Comparison of ENCODE assay signal across 1 cellular context in the genomic region with DNA sequence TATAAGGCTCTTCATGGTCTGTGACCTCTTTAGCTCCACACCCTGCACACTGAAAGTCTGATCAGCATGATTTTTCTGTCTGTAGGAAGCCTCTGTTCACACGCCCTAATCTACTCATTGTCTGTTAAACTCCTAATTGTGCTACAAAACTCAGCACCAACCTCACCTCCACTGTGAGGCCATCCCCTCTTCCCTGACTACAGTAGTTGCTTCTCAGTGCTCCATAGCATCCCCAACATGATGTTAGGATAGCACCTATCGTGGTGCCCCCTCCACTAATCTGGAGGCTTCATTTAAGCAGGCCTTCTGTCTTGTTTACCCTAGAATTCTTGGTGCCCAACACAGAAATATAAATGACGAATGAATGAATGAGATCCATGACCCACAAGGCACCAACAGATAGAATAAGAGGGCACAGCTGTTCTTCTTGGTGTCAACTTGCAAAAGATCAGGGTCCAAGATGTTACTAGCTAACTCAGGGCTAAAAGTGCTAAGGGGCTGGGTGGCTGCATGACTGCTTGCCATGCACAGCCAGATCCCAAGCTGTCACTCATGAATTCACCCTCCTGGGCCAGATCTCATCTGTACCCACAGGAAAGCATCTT.
TF ChIP-seq lines count a peak whose summit lies in the region.

No MANE protein-coding gene starts in this region.

TF ChIP-seq in IMR-90, 13 proteins besides CTCF, POLR2A, EP300 and RAD21:
- TF ChIP-seq MAFK (IDR thresholded peaks at IDR 0.05; ENCODE audit: low read depth, low read length) (0 out of 2 replicates have a peak, but pooled peaks have one; percentile 13), NFE2L2 (IDR thresholded peaks at IDR 0.05; ENCODE audit: low read depth, low read length) (no peak), SMC3 (IDR thresholded peaks at IDR 0.05; ENCODE audit: low read depth, low read length) (no peak), ELK1 (IDR thresholded peaks at IDR 0.05; ENCODE audit: borderline replicate concordance, low read depth, low read length) (no peak), CHD1 (IDR thresholded peaks at IDR 0.05; ENCODE audit: low read depth, low read length) (no peak), CEBPB (IDR thresholded peaks at IDR 0.05; ENCODE audit: low read depth, low read length) (no peak), MAZ (IDR thresholded peaks at IDR 0.05; ENCODE audit: borderline replicate concordance, low read depth, low read length) (no peak), RFX5 (IDR thresholded peaks at IDR 0.05; ENCODE audit: low read depth, low read length) (no peak), BHLHE40 (IDR thresholded peaks at IDR 0.05; ENCODE audit: low read depth, low read length) (no peak)
TF ChIP-seq in IMR-90: peak in this region for 1.
